Comparison of ENCODE assay signal across 18 cellular contexts in the genomic region with DNA sequence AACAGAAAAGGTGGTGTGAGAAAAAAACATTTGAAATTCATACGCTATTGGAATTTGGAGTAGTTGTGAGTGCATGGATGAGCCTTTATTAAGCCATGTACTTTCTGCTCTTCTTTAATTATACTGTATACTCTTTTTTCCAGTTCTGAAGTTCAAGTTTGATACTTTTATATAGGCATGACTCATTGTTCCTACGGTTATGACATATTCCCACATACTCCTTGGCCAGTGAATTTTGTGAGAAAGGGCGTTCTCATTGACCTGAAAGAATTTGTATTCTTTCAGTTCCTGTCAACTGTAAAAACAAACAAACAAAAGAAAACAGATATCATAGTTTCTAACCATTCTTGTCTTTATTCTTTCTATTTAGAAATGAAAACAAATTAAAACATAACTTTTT.
DNase-seq lines count a peak whose midpoint lies in the region; ATAC-seq and TF ChIP-seq lines count a peak whose summit lies in the region.
"Had no signal": no experiment of that assay in that cellular context is flagged by ENCODE, and none has a peak within 500 bp of the region (broad histone marks: within the 10 kb centered on the region; RNA-seq: fewer than 3 reads in every experiment).

No MANE protein-coding gene starts in this region.

- no peak overlapping the region for H3K4me3 ChIP-seq in breast epithelium
- no peak overlapping the region for H3K4me3 ChIP-seq in choroid plexus epithelial cell (ENCODE audit: low read depth, low read length)
- H3K4me3 ChIP-seq: heart right ventricle, right lobe of liver had no signal

- H3K27ac Mint-ChIP-seq in MCF 10A (ENCODE audit: low read depth, unreplicated experiment) = peak overlapping the region; percentile 70
- H3K27ac Mint-ChIP-seq: activated T-cell treated with anti-CD3 and anti-CD28 coated beads, Interleukin-2, amount 50 U/mL, for 24 hours; natural killer cell treated with Interleukin-12 subunit alpha and Interleukin-12 subunit beta and Interleukin-15 and Interleukin-18, amount 100 ng/mL, for 72 hours; stimulated activated naive CD8-positive, alpha-beta T cell treated with anti-CD3 and anti-CD28 coated beads, Interleukin-15, Interleukin-2, amounts not matched to agents 100 ng/mL and 50 ng/mL, for 24 hours had no signal

- no peaks in the 10 kb centered on the region for H3K36me3 ChIP-seq in breast epithelium
- H3K36me3 ChIP-seq: heart right ventricle, right lobe of liver had no signal

- no peaks in the 10 kb centered on the region for H3K27me3 Mint-ChIP-seq in MCF 10A (ENCODE audit: insufficient read depth, unreplicated experiment)
- H3K27me3 Mint-ChIP-seq: activated T-cell treated with anti-CD3 and anti-CD28 coated beads, Interleukin-2, amount 50 U/mL, for 24 hours; natural killer cell treated with Interleukin-12 subunit alpha and Interleukin-12 subunit beta and Interleukin-15 and Interleukin-18, amount 100 ng/mL, for 72 hours; stimulated activated naive CD8-positive, alpha-beta T cell treated with anti-CD3 and anti-CD28 coated beads, Interleukin-15, Interleukin-2, amounts not matched to agents 100 ng/mL and 50 ng/mL, for 24 hours had no signal

- CTCF ChIA-PET in MCF 10A (lab: Yijun Ruan, JAX) = interaction anchor here (0.6 to 1.7 kb wide), 4 partner anchors 15 to 156 kb away, joined by 3 to 7 read pairs (median 4); no protein-coding TSS in a partner anchor
- CTCF ChIA-PET in GM10248 (lab: Yijun Ruan, JAX) = no interaction called here

- BruUV-seq in MCF 10A (replicated peaks; lab: Mats Ljungman, UMichigan) = no TSS peak

- POLR2A ChIA-PET in MCF 10A (lab: Yijun Ruan, JAX) (interaction anchor here (0.9 kb wide), 1 partner anchor 13 kb away, joined by 3 read pairs; no protein-coding TSS in a partner anchor), GM10248 (lab: Yijun Ruan, JAX) (no interaction called here)

- no peak for TF ChIP-seq POLR2A in breast epithelium (IDR thresholded peaks at IDR 0.05)

- no peaks in the 10 kb centered on the region for H3K9me3 Mint-ChIP-seq in MCF 10A (ENCODE audit: unreplicated experiment)
- H3K9me3 Mint-ChIP-seq: activated T-cell treated with anti-CD3 and anti-CD28 coated beads, Interleukin-2, amount 50 U/mL, for 24 hours; stimulated activated naive CD8-positive, alpha-beta T cell treated with anti-CD3 and anti-CD28 coated beads, Interleukin-15, Interleukin-2, amounts not matched to agents 100 ng/mL and 50 ng/mL, for 24 hours had no signal

- peaks cover 28% of the 10 kb centered on the region for H3K4me1 Mint-ChIP-seq in MCF 10A (ENCODE audit: insufficient read depth, unreplicated experiment)

- DNase-seq in MCF 10A (ENCODE audit: unreplicated experiment) (peak; percentile 78), breast epithelium (ENCODE audit: low spot score in 2 of 2) (no peak), choroid plexus epithelial cell (ENCODE audit: low read depth) (peak; percentile 83), kidney glomerular epithelial cell (lab: John Stamatoyannopoulos, UW) (peak; percentile 61), GM10248 (ENCODE audit: extremely low spot score) (no peak), NCI-H1092 (lab: John Stamatoyannopoulos, UW) (no peak)
- DNase-seq: activated CD4-positive, alpha-beta T cell treated with anti-CD3 and anti-CD28 coated beads, Interleukin-2, amount 50 U/mL, for 1 hour; activated T-cell treated with anti-CD3 and anti-CD28 coated beads, Interleukin-2, amount 50 U/mL, for 24 hours; heart right ventricle; NCI-H187; right lobe of liver; T-helper 9 cell had no signal

- no peaks in the 10 kb centered on the region for H3K27me3 ChIP-seq in breast epithelium
- H3K27me3 ChIP-seq: heart right ventricle, right lobe of liver had no signal

- H3K36me3 Mint-ChIP-seq in MCF 10A (ENCODE audit: insufficient read depth, unreplicated experiment) = peaks cover 6% of the 10 kb centered on the region
- H3K36me3 Mint-ChIP-seq: natural killer cell treated with Interleukin-12 subunit alpha and Interleukin-12 subunit beta and Interleukin-15 and Interleukin-18, amount 100 ng/mL, for 72 hours had no signal

- ATAC-seq in HG03432 (IDR thresholded peaks at IDR 0.05; ENCODE audit: unreplicated experiment) (no peak), HG03025 (IDR thresholded peaks at IDR 0.05; ENCODE audit: low FRiP score, unreplicated experiment) (no peak)
- ATAC-seq: left lobe of liver; natural killer cell treated with Interleukin-12 subunit alpha and Interleukin-12 subunit beta and Interleukin-15 and Interleukin-18, amount 100 ng/mL, for 72 hours; right lobe of liver had no signal

- TF ChIP-seq CTCF in MCF 10A (IDR thresholded peaks at IDR 0.05; ENCODE audit: unreplicated experiment) (no peak), breast epithelium (IDR thresholded peaks at IDR 0.05) (no peak), choroid plexus epithelial cell (conservative IDR thresholded peaks at IDR 0.05; ENCODE audit: low read depth, low read length) (no peak), GM10248 (IDR thresholded peaks at IDR 0.05; ENCODE audit: control extremely low read depth, extremely low read depth, low read depth, missing control alignments) (no peak)

- no peaks in the 10 kb centered on the region for H3K9me3 ChIP-seq in breast epithelium
- H3K9me3 ChIP-seq: heart right ventricle, right lobe of liver had no signal

- no peak overlapping the region for H3K4me3 Mint-ChIP-seq in MCF 10A (ENCODE audit: unreplicated experiment)
- H3K4me3 Mint-ChIP-seq: activated T-cell treated with anti-CD3 and anti-CD28 coated beads, Interleukin-2, amount 50 U/mL, for 24 hours; natural killer cell treated with Interleukin-12 subunit alpha and Interleukin-12 subunit beta and Interleukin-15 and Interleukin-18, amount 100 ng/mL, for 72 hours; stimulated activated naive CD8-positive, alpha-beta T cell treated with anti-CD3 and anti-CD28 coated beads, Interleukin-15, Interleukin-2, amounts not matched to agents 100 ng/mL and 50 ng/mL, for 24 hours had no signal

- H3K27ac ChIP-seq in breast epithelium = no peak overlapping the region
- H3K27ac ChIP-seq: 22Rv1, right lobe of liver had no signal

- intact Hi-C loops in MCF 10A (cut with micrococcal nuclease) = loop anchor here (2.0 kb wide), 1 partner anchor 58 kb away; no protein-coding TSS in a partner anchor
- intact Hi-C loops in breast epithelium (cut with DNase I; ENCODE audit: low total_unique reads) = no loop called here

- H3K4me1 ChIP-seq in breast epithelium = no peaks in the 10 kb centered on the region
- H3K4me1 ChIP-seq: right lobe of liver had no signal

Comparison
In these comparisons a context has a peak if more than half of its experiments do, and no peak if none do; other contexts are left out.
1. DNase-seq: peak in MCF 10A (single experiment), choroid plexus epithelial cell (single experiment) and kidney glomerular epithelial cell (single experiment); none in breast epithelium (0 of 2), GM10248 (single experiment) and NCI-H1092 (single experiment).